ENCODE assay signal across 13 cellular contexts in the genomic region with DNA sequence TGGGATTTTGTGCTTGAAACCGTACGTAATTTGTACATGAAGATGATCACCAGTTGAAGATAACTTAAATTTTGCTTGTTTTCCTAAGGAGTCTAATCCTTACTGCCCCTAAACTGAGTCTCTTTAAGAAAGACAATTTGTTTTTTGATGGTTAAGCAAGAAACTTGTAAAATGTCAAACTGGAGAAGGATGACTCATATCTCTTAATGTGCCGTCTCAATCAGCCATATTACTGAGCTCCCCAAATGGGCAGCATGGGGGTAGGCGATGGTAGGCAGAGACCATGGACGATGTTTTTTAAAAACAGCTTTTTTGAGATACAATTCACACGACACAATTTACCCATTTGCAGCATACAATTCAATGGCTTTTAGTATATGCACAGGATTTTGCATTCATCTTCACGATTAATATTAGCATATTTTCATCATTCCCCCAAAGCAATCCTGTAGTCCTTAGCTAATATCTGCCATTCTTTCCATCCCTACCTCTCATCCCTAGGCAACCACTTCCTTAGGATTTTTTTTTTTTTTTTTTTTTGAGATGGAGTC. TPM values are rescaled to one million over a fixed set of nuclear protein-coding genes. Genes with fewer than 3 reads are reported as not detected.
DNase-seq lines count a peak whose midpoint lies in the region; ATAC-seq and TF ChIP-seq lines count a peak whose summit lies in the region.
"Had no signal": no experiment of that assay in that cellular context is flagged by ENCODE, and none has a peak within 500 bp of the region (broad histone marks: within the 10 kb centered on the region; RNA-seq: fewer than 3 reads in every experiment).

No MANE protein-coding gene starts in this region.

- DNase-seq in EH (ENCODE audit: low read depth): peak; percentile 38
- DNase-seq in activated T-helper 2 cell treated with anti-CD3 and anti-CD28 coated beads, Interferon-gamma antibody, Interleukin-2, Interleukin-4, amounts not matched to agents 10 μg/mL and 5 μg/mL and 100 μg/mL, durations not matched to agents 14 hours and 24 hours and 36 hours (ENCODE audit: low spot score): no peak
- DNase-seq in neural progenitor cell (ENCODE audit: low spot score): no peak
- no peak for DNase-seq in AG08396 (ENCODE audit: low spot score)
- no peak for DNase-seq in effector memory CD4-positive, alpha-beta T cell
- DNase-seq in NCI-H82 treated with DMSO at 0.1 percent for 48 hours (lab: John Stamatoyannopoulos, UW; ENCODE audit: unreplicated experiment): no peak
- DNase-seq: activated CD4-positive, CD25-positive, alpha-beta regulatory T cell; DMS79 treated with DMSO at 0.1 percent for 48 hours; NCI-H146; PC-9; stimulated activated naive B cell treated with anti-CD40 and anti-IgM and Interleukin-4, amounts not matched to agents 10 μg/mL and 1 μg/mL and 100 μg/mL, for 72 hours had no signal

- H3K79me2 ChIP-seq in neural progenitor cell (ENCODE audit: low read depth): no peaks in the 10 kb centered on the region

- no peak for TF ChIP-seq CTCF in neural progenitor cell (IDR thresholded peaks at IDR 0.05)

- peak overlapping the region; percentile 11 for H3K4me3 Mint-ChIP-seq in activated T-helper 2 cell treated with anti-CD3 and anti-CD28 coated beads, Interferon-gamma antibody, Interleukin-2, Interleukin-4, amounts not matched to agents 10 μg/mL and 5 μg/mL and 100 μg/mL, durations not matched to agents 14 hours and 24 hours and 36 hours (ENCODE audit: low read depth)
- H3K4me3 Mint-ChIP-seq in neural progenitor cell: no peak overlapping the region
- H3K4me3 Mint-ChIP-seq: stimulated activated naive B cell treated with anti-CD40 and anti-IgM and Interleukin-4, amounts not matched to agents 10 μg/mL and 1 μg/mL and 100 μg/mL, for 72 hours had no signal

- H3K4me1 ChIP-seq in BLaER1 treated with 17β-estradiol and CSF1 and Interleukin-3, amounts not matched to agents 10 nM and 100 nM: peaks cover 34 to 98% (median 58%) of the 10 kb centered on the region in 10 experiments
- peaks cover 25% of the 10 kb centered on the region for H3K4me1 ChIP-seq in neural progenitor cell
- no peaks in the 10 kb centered on the region for H3K4me1 ChIP-seq in effector memory CD4-positive, alpha-beta T cell (ENCODE audit: control insufficient read depth, insufficient read depth, low read length, poor library complexity, severe bottlenecking)

- peaks cover 11 to 55% (median 44%) of the 10 kb centered on the region in 11 experiments; a peak in 17 of 22 replicates for H4K20me1 ChIP-seq in BLaER1 treated with 17β-estradiol and CSF1 and Interleukin-3, amounts not matched to agents 10 nM and 100 nM
- no peaks in the 10 kb centered on the region for H4K20me1 ChIP-seq in neural progenitor cell (ENCODE audit: low read depth)

- peaks cover 0 to 64% (median 0%) of the 10 kb centered on the region in 11 experiments; a peak in 8 of 22 replicates for H3K36me3 ChIP-seq in BLaER1 treated with 17β-estradiol and CSF1 and Interleukin-3, amounts not matched to agents 10 nM and 100 nM
- H3K36me3 ChIP-seq in neural progenitor cell: no peaks in the 10 kb centered on the region
- H3K36me3 ChIP-seq in effector memory CD4-positive, alpha-beta T cell (ENCODE audit: control insufficient read depth, insufficient read depth, low read length): no peaks in the 10 kb centered on the region

- no peak for ATAC-seq in GM18511 (IDR thresholded peaks at IDR 0.05; ENCODE audit: unreplicated experiment)

- H3K27me3 ChIP-seq in BLaER1 treated with 17β-estradiol and CSF1 and Interleukin-3, amounts not matched to agents 10 nM and 100 nM: no peaks in the 10 kb centered on the region
- H3K27me3 ChIP-seq in neural progenitor cell: no peaks in the 10 kb centered on the region
- no peaks in the 10 kb centered on the region for H3K27me3 ChIP-seq in effector memory CD4-positive, alpha-beta T cell (replicated peaks; ENCODE audit: control insufficient read depth, insufficient read depth, low read length, poor library complexity, severe bottlenecking)

- intact Hi-C loops in activated T-helper 2 cell treated with anti-CD3 and anti-CD28 coated beads, Interferon-gamma antibody, Interleukin-2, Interleukin-4, amounts not matched to agents 10 μg/mL and 5 μg/mL and 100 μg/mL, durations not matched to agents 14 hours and 24 hours and 36 hours (cut with micrococcal nuclease): loop anchor here (5.0 kb wide), 2 partner anchors 67 to 908 kb away; no protein-coding TSS in a partner anchor

- H3K27ac ChIP-seq in BLaER1 treated with 17β-estradiol and CSF1 and Interleukin-3, amounts not matched to agents 10 nM and 100 nM: peak overlapping the region in 8 of 11 experiments; percentile 18 to 56 (median 30); a peak in 13 of 22 replicates
- H3K27ac ChIP-seq in neural progenitor cell: no peak overlapping the region
- no peak overlapping the region for H3K27ac ChIP-seq in effector memory CD4-positive, alpha-beta T cell (ENCODE audit: insufficient read depth, low read length, poor library complexity, severe bottlenecking)
- H3K27ac ChIP-seq: PC-9 had no signal

- no peak overlapping the region for H3K4me3 ChIP-seq in BLaER1 treated with 17β-estradiol and CSF1 and Interleukin-3, amounts not matched to agents 10 nM and 100 nM
- H3K4me3 ChIP-seq in neural progenitor cell: no peak overlapping the region
- no peak overlapping the region for H3K4me3 ChIP-seq in effector memory CD4-positive, alpha-beta T cell (ENCODE audit: insufficient read depth, low read depth, low read length, poor library complexity, severe bottlenecking)
- H3K4me3 ChIP-seq: PC-9 had no signal

- H3K9ac ChIP-seq in BLaER1 treated with 17β-estradiol and CSF1 and Interleukin-3, amounts not matched to agents 10 nM and 100 nM: peak overlapping the region in 5 of 11 experiments; percentile 3 to 42 (median 38); a peak in 6 of 22 replicates
- H3K9ac ChIP-seq in neural progenitor cell: no peak overlapping the region

- H3K9me3 ChIP-seq in BLaER1 treated with 17β-estradiol and CSF1 and Interleukin-3, amounts not matched to agents 10 nM and 100 nM (replicated peaks in 1 of 11): no peaks in the 10 kb centered on the region
- no peaks in the 10 kb centered on the region for H3K9me3 ChIP-seq in neural progenitor cell (ENCODE audit: low read depth)
- H3K9me3 ChIP-seq in effector memory CD4-positive, alpha-beta T cell (ENCODE audit: control insufficient read depth, low read length): no peaks in the 10 kb centered on the region

- H3K9me3 Mint-ChIP-seq in activated T-helper 2 cell treated with anti-CD3 and anti-CD28 coated beads, Interferon-gamma antibody, Interleukin-2, Interleukin-4, amounts not matched to agents 10 μg/mL and 5 μg/mL and 100 μg/mL, durations not matched to agents 14 hours and 24 hours and 36 hours: no peaks in the 10 kb centered on the region
- H3K9me3 Mint-ChIP-seq in neural progenitor cell: no peaks in the 10 kb centered on the region

- H3K27me3 Mint-ChIP-seq in activated T-helper 2 cell treated with anti-CD3 and anti-CD28 coated beads, Interferon-gamma antibody, Interleukin-2, Interleukin-4, amounts not matched to agents 10 μg/mL and 5 μg/mL and 100 μg/mL, durations not matched to agents 14 hours and 24 hours and 36 hours (ENCODE audit: low read depth): no peaks in the 10 kb centered on the region
- peaks cover 2% of the 10 kb centered on the region for H3K27me3 Mint-ChIP-seq in neural progenitor cell (ENCODE audit: insufficient read depth, low read depth)
- H3K27me3 Mint-ChIP-seq: stimulated activated naive B cell treated with anti-CD40 and anti-IgM and Interleukin-4, amounts not matched to agents 10 μg/mL and 1 μg/mL and 100 μg/mL, for 72 hours had no signal

- peak overlapping the region; percentile 86 for H3K27ac Mint-ChIP-seq in activated T-helper 2 cell treated with anti-CD3 and anti-CD28 coated beads, Interferon-gamma antibody, Interleukin-2, Interleukin-4, amounts not matched to agents 10 μg/mL and 5 μg/mL and 100 μg/mL, durations not matched to agents 14 hours and 24 hours and 36 hours
- no peak overlapping the region for H3K27ac Mint-ChIP-seq in neural progenitor cell
- H3K27ac Mint-ChIP-seq: stimulated activated naive B cell treated with anti-CD40 and anti-IgM and Interleukin-4, amounts not matched to agents 10 μg/mL and 1 μg/mL and 100 μg/mL, for 72 hours had no signal

- peaks cover 59% of the 10 kb centered on the region for H3K4me1 Mint-ChIP-seq in activated T-helper 2 cell treated with anti-CD3 and anti-CD28 coated beads, Interferon-gamma antibody, Interleukin-2, Interleukin-4, amounts not matched to agents 10 μg/mL and 5 μg/mL and 100 μg/mL, durations not matched to agents 14 hours and 24 hours and 36 hours (ENCODE audit: low read depth)
- peaks cover 34% of the 10 kb centered on the region for H3K4me1 Mint-ChIP-seq in neural progenitor cell

- H3K36me3 Mint-ChIP-seq in activated T-helper 2 cell treated with anti-CD3 and anti-CD28 coated beads, Interferon-gamma antibody, Interleukin-2, Interleukin-4, amounts not matched to agents 10 μg/mL and 5 μg/mL and 100 μg/mL, durations not matched to agents 14 hours and 24 hours and 36 hours (ENCODE audit: low read depth): peaks cover 11% of the 10 kb centered on the region
- no peaks in the 10 kb centered on the region for H3K36me3 Mint-ChIP-seq in neural progenitor cell

- peak overlapping the region in 9 of 11 experiments; percentile 36 to 99 (median 73); a peak in 16 of 22 replicates for H3K4me2 ChIP-seq in BLaER1 treated with 17β-estradiol and CSF1 and Interleukin-3, amounts not matched to agents 10 nM and 100 nM
- H3K4me2 ChIP-seq in neural progenitor cell: peak overlapping the region; percentile 54
- H3K4me2 ChIP-seq: PC-9 had no signal

- H2AFZ ChIP-seq in neural progenitor cell (replicated peaks): no peak overlapping the region
- H2AFZ ChIP-seq: PC-9 had no signal

- no peaks in the 10 kb centered on the region for H3F3A ChIP-seq in neural progenitor cell (ENCODE audit: low read depth)

RNA-seq across cellular contexts. Expression of a gene that starts 14.3 kb away (rescaled TPM):
- total RNA-seq in activated T-helper 2 cell treated with anti-CD3 and anti-CD28 coated beads, Interferon-gamma antibody, Interleukin-2, Interleukin-4, amounts not matched to agents 10 μg/mL and 5 μg/mL and 100 μg/mL, durations not matched to agents 14 hours and 24 hours and 36 hours: 13.6 and 15.1 TPM in 2 replicates
- 7.0 and 14.5 TPM in 2 replicates for total RNA-seq in neural progenitor cell (ENCODE audit: low replicate concordance)

Comparison
In these comparisons a context has a peak if more than half of its experiments do, and no peak if none do; other contexts are left out.
1. H3K27ac ChIP-seq: peak in BLaER1 treated with 17β-estradiol and CSF1 and Interleukin-3, amounts not matched to agents 10 nM and 100 nM (8 of 11); none in neural progenitor cell (single experiment) and effector memory CD4-positive, alpha-beta T cell (single experiment).